In genomic region chr1:150065184-150065871, GRCh38 we compare ENCODE assay signal across 8 cellular contexts. TPM values are rescaled to one million over a fixed set of nuclear protein-coding genes. Genes with fewer than 3 reads are reported as not detected.
A peak's percentile ranks its signal among the peaks of the same experiment; 100 is the strongest.
DNase-seq lines count a peak whose midpoint lies in the region; ATAC-seq and TF ChIP-seq lines count a peak whose summit lies in the region.

No MANE protein-coding gene starts in this region.

- peaks cover 24% of the 10 kb centered on the region for H3K4me1 Mint-ChIP-seq in stimulated activated memory B cell treated with anti-CD40 and anti-IgM and Interleukin-4, amounts not matched to agents 10 μg/mL and 1 μg/mL and 100 μg/mL, for 72 hours

- H3K4me1 ChIP-seq in mammary epithelial cell (ENCODE audit: insufficient read depth, low read length) (peaks cover 24% of the 10 kb centered on the region), osteoblast (ENCODE audit: insufficient read depth, low read length) (peaks cover 34% of the 10 kb centered on the region)

- TF ChIP-seq CTCF in mammary epithelial cell (conservative IDR thresholded peaks at IDR 0.05 in 1 of 2, IDR thresholded peaks at IDR 0.05 in 1 of 2; ENCODE audit: extremely low read depth in 1 of 2, insufficient read depth in 1 of 2, low read depth in 1 of 2, low read length in 2 of 2) (no peak), osteoblast (IDR thresholded peaks at IDR 0.05; ENCODE audit: extremely low read depth, low read depth, low read length) (no peak)

- H3K4me3 ChIP-seq in mammary epithelial cell (replicated peaks in 1 of 3; ENCODE audit: insufficient read depth in 1 of 3, low read depth in 2 of 3, low read length in 3 of 3), result peak overlapping the region in 1 of 3 experiments; percentile 19
- no peak overlapping the region for H3K4me3 ChIP-seq in osteoblast (ENCODE audit: insufficient read depth, low read length)

- peak overlapping the region; percentile 92 for H3K4me2 ChIP-seq in mammary epithelial cell (ENCODE audit: insufficient read depth, low read depth, low read length)
- peak overlapping the region; percentile 83 for H3K4me2 ChIP-seq in osteoblast (ENCODE audit: insufficient read depth, low read length)

- intact Hi-C loops in mammary epithelial cell (cut with micrococcal nuclease), result loop anchor here (5.0 kb wide), 2 partner anchors 103 to 122 kb away; no protein-coding TSS in a partner anchor

- no peaks in the 10 kb centered on the region for H4K20me1 ChIP-seq in mammary epithelial cell (ENCODE audit: insufficient read depth, low read length)
- H4K20me1 ChIP-seq in osteoblast (ENCODE audit: insufficient read depth, low read length), result no peaks in the 10 kb centered on the region

- H3K79me2 ChIP-seq in mammary epithelial cell (ENCODE audit: insufficient read depth, low read length) (peaks cover 26% of the 10 kb centered on the region), osteoblast (ENCODE audit: insufficient read depth, low read length) (peaks cover 36% of the 10 kb centered on the region)

- in situ Hi-C loops in KBM-7 (cut with MboI; ENCODE audit: low pct_unique_long_range_greater_than_20kb, low sequenced_read_pairs) (no loop called here), mammary epithelial cell (cut with MboI; ENCODE audit: low sequenced_read_pairs in 2 of 2) (no loop called here)

- DNase-seq in CD1c-positive myeloid dendritic cell (ENCODE audit: extremely low spot score), result peak; percentile 79
- DNase-seq in KBM-7, result peak; percentile 18
- DNase-seq in mammary epithelial cell, result peak; percentile 59
- no peak for DNase-seq in osteoblast (ENCODE audit: insufficient read length, low spot score, missing footprints)
- DNase-seq in substantia nigra (lab: John Stamatoyannopoulos, UW), result no peak
- DNase-seq in NCI-H526 (lab: John Stamatoyannopoulos, UW), result no peak

- no peak overlapping the region for H3K9ac ChIP-seq in mammary epithelial cell (ENCODE audit: insufficient read depth, low read length)

- CTCF ChIA-PET in mammary epithelial cell (lab: Charles Lee; ENCODE audit: low non-redundant PET), result no interaction called here

- no peak overlapping the region for H3K4me3 Mint-ChIP-seq in stimulated activated memory B cell treated with anti-CD40 and anti-IgM and Interleukin-4, amounts not matched to agents 10 μg/mL and 1 μg/mL and 100 μg/mL, for 72 hours

- peaks cover 19% of the 10 kb centered on the region for H3K36me3 Mint-ChIP-seq in stimulated activated memory B cell treated with anti-CD40 and anti-IgM and Interleukin-4, amounts not matched to agents 10 μg/mL and 1 μg/mL and 100 μg/mL, for 72 hours

- no peaks in the 10 kb centered on the region for H3K27me3 Mint-ChIP-seq in stimulated activated memory B cell treated with anti-CD40 and anti-IgM and Interleukin-4, amounts not matched to agents 10 μg/mL and 1 μg/mL and 100 μg/mL, for 72 hours

- no peaks in the 10 kb centered on the region for H3K9me3 Mint-ChIP-seq in stimulated activated memory B cell treated with anti-CD40 and anti-IgM and Interleukin-4, amounts not matched to agents 10 μg/mL and 1 μg/mL and 100 μg/mL, for 72 hours

- dilution Hi-C loops in mammary epithelial cell (cut with HindIII; ENCODE audit: low sequenced_read_pairs), result loop anchor here (25.0 kb wide), 1 partner anchor 178 kb away; the partner anchor contains the start of gene BOLA1

- no peak overlapping the region for H3K27ac Mint-ChIP-seq in stimulated activated memory B cell treated with anti-CD40 and anti-IgM and Interleukin-4, amounts not matched to agents 10 μg/mL and 1 μg/mL and 100 μg/mL, for 72 hours

- 89% methylated on average over 5 of the region's 5 CpGs for WGBS in mammary epithelial cell (ENCODE audit: low coverage, missing lambda C conversion rate)

- H3K36me3 ChIP-seq in mammary epithelial cell (ENCODE audit: insufficient read depth, low read length), result no peaks in the 10 kb centered on the region
- H3K36me3 ChIP-seq in osteoblast (ENCODE audit: insufficient read depth, low read length), result peaks cover 7% of the 10 kb centered on the region

- peak overlapping the region; percentile 13 for H3K27ac ChIP-seq in mammary epithelial cell (ENCODE audit: insufficient read depth, low read depth, low read length)
- H3K27ac ChIP-seq in osteoblast (ENCODE audit: low read depth, low read length), result peak overlapping the region; percentile 38
- no peak overlapping the region for H3K27ac ChIP-seq in substantia nigra (ENCODE audit: low read depth, low read length, poor library complexity, severe bottlenecking)

- H2AFZ ChIP-seq in mammary epithelial cell (ENCODE audit: low read depth, low read length) (no peak overlapping the region), osteoblast (ENCODE audit: low read length) (no peak overlapping the region)

- H3K9me3 ChIP-seq in mammary epithelial cell (replicated peaks; ENCODE audit: insufficient read depth, low read length) (no peaks in the 10 kb centered on the region), osteoblast (ENCODE audit: low read depth, low read length) (no peaks in the 10 kb centered on the region)

- no peak for ATAC-seq in stimulated activated memory B cell treated with anti-CD40 and anti-IgM and Interleukin-4, amounts not matched to agents 10 μg/mL and 1 μg/mL and 100 μg/mL, for 72 hours
- ATAC-seq in GM19463 (IDR thresholded peaks at IDR 0.05; ENCODE audit: unreplicated experiment), result no peak

- H3K27me3 ChIP-seq in mammary epithelial cell (ENCODE audit: insufficient read depth, low read length) (no peaks in the 10 kb centered on the region), osteoblast (ENCODE audit: insufficient read depth, low read length) (no peaks in the 10 kb centered on the region)

- BruUV-seq in mammary epithelial cell (replicated peaks; lab: Mats Ljungman, UMichigan), result no TSS peak

RNA-seq across cellular contexts. Expression of gene VPS45, which starts 2.2 kb away (rescaled TPM):
- total RNA-seq in mammary epithelial cell (10 to 100 TPM; 30.0 to 42.2 TPM), osteoblast (36.9 and 42.1 TPM in 2 replicates)
- 23.0 TPM for polyA plus RNA-seq in mammary epithelial cell
- 36.9 TPM for polyA minus RNA-seq in mammary epithelial cell

RNA-seq across cellular contexts. Expression of gene OTUD7B, which starts 54.8 kb away (rescaled TPM):
- 10 to 100 TPM; 14.3 to 21.6 TPM for total RNA-seq in mammary epithelial cell
- polyA plus RNA-seq in mammary epithelial cell, result 5.9 TPM
- 31.0 TPM for polyA minus RNA-seq in mammary epithelial cell
- 18.3 and 18.5 TPM in 2 replicates for total RNA-seq in osteoblast

Comparison
In these comparisons a context has a peak if more than half of its experiments do, and no peak if none do; other contexts are left out.
1. DNase-seq: peak in CD1c-positive myeloid dendritic cell (single experiment), KBM-7 (single experiment) and mammary epithelial cell (single experiment); none in osteoblast (single experiment), substantia nigra (0 of 49) and NCI-H526 (0 of 2).